In genomic region chr12:42291680-42292079, GRCh38 we compare ENCODE assay signal across 30 cellular contexts.
"Had no signal": no experiment of that assay in that cellular context is flagged by ENCODE, and none has a peak within 500 bp of the region (broad histone marks: within the 10 kb centered on the region; RNA-seq: fewer than 3 reads in every experiment).

No MANE protein-coding gene starts in this region.

- DNase-seq: activated B cell treated with CpG ODN at 0.5 μM for 24 hours; activated CD4-positive, alpha-beta T cell treated with anti-CD3 and anti-CD28 coated beads for 48 hours; activated CD4-positive, alpha-beta T cell treated with anti-CD3 and anti-CD28 coated beads, Interleukin-2, amount 50 U/mL, for 1 hour; activated CD4-positive, alpha-beta T cell treated with anti-CD3 and anti-CD28 coated beads, Interleukin-2, amount 50 U/mL, for 48 hours; activated CD8-positive, alpha-beta memory T cell treated with anti-CD3 and anti-CD28 coated beads for 24 hours; activated CD8-positive, alpha-beta T cell treated with anti-CD3 and anti-CD28 coated beads for 36 hours; activated effector memory CD4-positive, alpha-beta T cell treated with Interleukin-2 at 50 U/mL for 16 hours; activated gamma-delta T cell treated with Interleukin-2 at 50 U/mL for 16 hours; activated naive CD4-positive, alpha-beta T cell treated with Interleukin-2 at 50 U/mL for 16 hours; activated naive CD8-positive, alpha-beta T cell treated with anti-CD3 and anti-CD28 coated beads, Interleukin-2, amount 10 ng/mL, durations not matched to agents 7 days and 5 days; activated T-cell treated with anti-CD3 and anti-CD28 coated beads, Interleukin-2, amount 50 U/mL, for 4 hours; central memory CD4-positive, alpha-beta T cell; dorsolateral prefrontal cortex; effector memory CD4-positive, alpha-beta T cell; endodermal cell; foreskin melanocyte; heart right ventricle; T-helper 17 cell; T1000; WERI-Rb-1 had no signal

- H3K36me3 ChIP-seq: ascending aorta, breast epithelium, cardiac muscle cell, gastroesophageal sphincter, heart right ventricle, WERI-Rb-1 had no signal

- ATAC-seq: activated CD4-positive, CD25-positive, alpha-beta regulatory T cell treated with anti-CD3 and anti-CD28 coated beads, Interleukin-2, amount 50 U/mL, for 24 hours; activated CD8-positive, alpha-beta T cell treated with anti-CD3 and anti-CD28 coated beads for 36 hours; activated naive CD4-positive, alpha-beta T cell treated with anti-CD3 and anti-CD28 coated beads, Interleukin-2, amount 50 U/mL, for 72 hours; activated T-cell treated with anti-CD3 and anti-CD28 coated beads, Interleukin-2, amount 50 U/mL, for 4 hours; activated T-helper 17 cell treated with anti-CD3 and anti-CD28 coated beads, Interleukin-2, amount 50 U/mL, for 72 hours; esophagus mucosa; gastroesophageal sphincter; heart right ventricle; T-helper 17 cell had no signal

- H3K4me3 ChIP-seq: ascending aorta, breast epithelium, cardiac muscle cell, coronary artery, dorsolateral prefrontal cortex, gastroesophageal sphincter, heart right ventricle, hepatocyte had no signal

- H3K27ac ChIP-seq: ascending aorta, breast epithelium, cardiac muscle cell, coronary artery, dorsolateral prefrontal cortex, gastroesophageal sphincter, heart right ventricle, hepatocyte, WERI-Rb-1 had no signal

- H3K9me3 ChIP-seq: ascending aorta, breast epithelium, gastroesophageal sphincter had no signal

- H3K27me3 ChIP-seq: ascending aorta, breast epithelium, cardiac muscle cell, dorsolateral prefrontal cortex, hepatocyte had no signal

- H3K4me1 ChIP-seq: ascending aorta, breast epithelium, gastroesophageal sphincter, heart right ventricle had no signal
